In genomic region chr6:6987749-6988148, GRCh38 we compare ENCODE assay signal across 14 cellular contexts.
"Had no signal": no experiment of that assay in that cellular context is flagged by ENCODE, and none has a peak within 500 bp of the region (broad histone marks: within the 10 kb centered on the region; RNA-seq: fewer than 3 reads in every experiment).

No MANE protein-coding gene starts in this region.

- ATAC-seq: activated CD4-positive, CD25-positive, alpha-beta regulatory T cell treated with anti-CD3 and anti-CD28 coated beads, Interleukin-2, amount 50 U/mL, for 24 hours; heart right ventricle had no signal

- H3K27me3 ChIP-seq: heart right ventricle, transverse colon had no signal

- H3K27me3 Mint-ChIP-seq: activated naive CD4-positive, alpha-beta T cell treated with anti-CD3 and anti-CD28 coated beads, Interleukin-2, amount 50 U/mL, for 24 hours; activated T-cell treated with anti-CD3 and anti-CD28 coated beads, Interleukin-2, amount 50 U/mL, for 24 hours had no signal

- DNase-seq: activated effector memory CD4-positive, alpha-beta T cell treated with Interleukin-2 at 50 U/mL for 16 hours; activated T-cell treated with anti-CD3 and anti-CD28 coated beads, Interleukin-2, amount 50 U/mL, for 24 hours; caudate nucleus; effector CD8-positive, alpha-beta T cell; heart right ventricle; left ventricle myocardium inferior; mesendoderm; stimulated activated CD4-positive, alpha-beta T cell treated with anti-CD3 and anti-CD28 coated beads, Interleukin-4, amount 100 ng/mL, for 4 hours; transverse colon had no signal

- H3K9ac ChIP-seq: parathyroid adenoma had no signal

- H2AFZ ChIP-seq: parathyroid adenoma had no signal

- H3K4me1 Mint-ChIP-seq: activated naive CD4-positive, alpha-beta T cell treated with anti-CD3 and anti-CD28 coated beads, Interleukin-2, amount 50 U/mL, for 24 hours had no signal

- H3K9me3 Mint-ChIP-seq: activated naive CD4-positive, alpha-beta T cell treated with anti-CD3 and anti-CD28 coated beads, Interleukin-2, amount 50 U/mL, for 24 hours; activated T-cell treated with anti-CD3 and anti-CD28 coated beads, Interleukin-2, amount 50 U/mL, for 24 hours had no signal

- H3K36me3 Mint-ChIP-seq: activated naive CD4-positive, alpha-beta T cell treated with anti-CD3 and anti-CD28 coated beads, Interleukin-2, amount 50 U/mL, for 24 hours had no signal

- H3K36me3 ChIP-seq: heart right ventricle, left ventricle myocardium inferior, transverse colon had no signal

- H3K9me3 ChIP-seq: heart right ventricle, left ventricle myocardium inferior, transverse colon had no signal

- H3K4me1 ChIP-seq: parathyroid adenoma had no signal

- H3K27ac Mint-ChIP-seq: activated naive CD4-positive, alpha-beta T cell treated with anti-CD3 and anti-CD28 coated beads, Interleukin-2, amount 50 U/mL, for 24 hours; activated T-cell treated with anti-CD3 and anti-CD28 coated beads, Interleukin-2, amount 50 U/mL, for 24 hours had no signal

- H3K4me3 ChIP-seq: coronary artery, heart right ventricle, left ventricle myocardium inferior, skin epidermis, transverse colon had no signal

- H3K27ac ChIP-seq: coronary artery, heart right ventricle, left ventricle myocardium inferior, parathyroid adenoma, skin epidermis, transverse colon had no signal

- H3K4me3 Mint-ChIP-seq: activated naive CD4-positive, alpha-beta T cell treated with anti-CD3 and anti-CD28 coated beads, Interleukin-2, amount 50 U/mL, for 24 hours; activated T-cell treated with anti-CD3 and anti-CD28 coated beads, Interleukin-2, amount 50 U/mL, for 24 hours had no signal
